ENCODE assay signal across 1 cellular context in genomic region chr2:219527472-219527871, GRCh38.
TF ChIP-seq lines count a peak whose summit lies in the region.

No MANE protein-coding gene starts in this region.

TF ChIP-seq in H1, 55 proteins besides CTCF, POLR2A, EP300 and RAD21:
- no peak for TF ChIP-seq SP1 (IDR thresholded peaks at IDR 0.05; ENCODE audit: low read depth, low read length)
- no peak for TF ChIP-seq CHD1 (IDR thresholded peaks at IDR 0.05; ENCODE audit: low read depth, low read length)
- no peak for TF ChIP-seq BACH1 (IDR thresholded peaks at IDR 0.05; ENCODE audit: low read length)
- no peak for TF ChIP-seq BRCA1 (IDR thresholded peaks at IDR 0.05; ENCODE audit: low read depth, low read length)
- no peak for TF ChIP-seq CHD7 (IDR thresholded peaks at IDR 0.05; ENCODE audit: insufficient replicate concordance, low read length)
- TF ChIP-seq ATF3 (IDR thresholded peaks at IDR 0.05; ENCODE audit: insufficient read depth, low read depth, low read length) = no peak
- TF ChIP-seq CREB1 (IDR thresholded peaks at IDR 0.05) = no peak
- no peak for TF ChIP-seq E2F6 (IDR thresholded peaks at IDR 0.05)
- no peak for TF ChIP-seq NANOG (IDR thresholded peaks at IDR 0.05; ENCODE audit: insufficient read depth, low read depth, low read length, poor library complexity, severe bottlenecking)
- TF ChIP-seq POLR2AphosphoS5 (IDR thresholded peaks at IDR 0.05; ENCODE audit: low read depth, low read length) = no peak
TF ChIP-seq in H1: peak in this region for 0.
